ENCODE assay signal across 18 cellular contexts in genomic region chr11:129191649-129192048, GRCh38. TPM values are rescaled to one million over a fixed set of nuclear protein-coding genes. Genes with fewer than 3 reads are reported as not detected.
DNase-seq lines count a peak whose midpoint lies in the region; ATAC-seq, FAIRE-seq and TF ChIP-seq lines count a peak whose summit lies in the region.
"Had no signal": no experiment of that assay in that cellular context is flagged by ENCODE, and none has a peak within 500 bp of the region (broad histone marks: within the 10 kb centered on the region; RNA-seq: fewer than 3 reads in every experiment).

No MANE protein-coding gene starts in this region.

- in situ Hi-C loops in transverse colon (cut with MboI; ENCODE audit: low pct_ligation_motif_present in 1 of 4, low pct_unique_long_range_greater_than_20kb in 1 of 4, low sequenced_read_pairs in 3 of 4), result no loop called here

- TF ChIP-seq CTCF in breast epithelium (IDR thresholded peaks at IDR 0.05) (no peak), keratinocyte (optimal IDR thresholded peaks at IDR 0.05 in 1 of 3, IDR thresholded peaks at IDR 0.05 in 1 of 3, conservative IDR thresholded peaks at IDR 0.05 in 1 of 3; ENCODE audit: extremely low read depth in 1 of 3, insufficient read depth in 2 of 3, low read length in 3 of 3) (no peak), transverse colon (IDR thresholded peaks at IDR 0.05) (no peak)

- WGBS in transverse colon (ENCODE audit: low coverage in 1 of 2), 2 donors, result 49 to 56% methylated on average over 4 of the region's 4 CpGs

- H3K9me3 ChIP-seq in breast epithelium (peaks cover 0 to 3% of the 10 kb centered on the region in 2 donors), keratinocyte (ENCODE audit: control insufficient read depth, low read depth, low read length) (no peaks in the 10 kb centered on the region), transverse colon (peaks cover 0 to 3% of the 10 kb centered on the region in 2 donors)
- H3K9me3 ChIP-seq: Caco-2 had no signal

- H3K4me1 ChIP-seq in breast epithelium, result peaks cover 0 to 26% of the 10 kb centered on the region in 2 donors
- H3K4me1 ChIP-seq in keratinocyte (ENCODE audit: control insufficient read depth, extremely low read depth, insufficient read depth, low read length), result peaks cover 21% of the 10 kb centered on the region
- peaks cover 12 to 46% (median 23%) of the 10 kb centered on the region in 4 donors for H3K4me1 ChIP-seq in transverse colon

- TF ChIP-seq RAD21 in Ishikawa (IDR thresholded peaks at IDR 0.05; ENCODE audit: low read depth), result no peak

- peak overlapping the region; percentile 77 for H3K9ac ChIP-seq in keratinocyte (ENCODE audit: control insufficient read depth, extremely low read depth, insufficient read depth, low read length)

- TF ChIP-seq EP300 in Ishikawa (IDR thresholded peaks at IDR 0.05; ENCODE audit: borderline replicate concordance) (no peak), transverse colon (IDR thresholded peaks at IDR 0.05; ENCODE audit: low read depth) (no peak)

- H3K79me2 ChIP-seq in keratinocyte (ENCODE audit: control insufficient read depth, insufficient read depth, low read length), result peaks cover 34% of the 10 kb centered on the region

- H3K9me1 ChIP-seq in keratinocyte (ENCODE audit: control insufficient read depth, extremely low read depth, insufficient read depth, low read length), result no peaks in the 10 kb centered on the region

- peak overlapping the region; percentile 67 for H2AFZ ChIP-seq in keratinocyte (ENCODE audit: control insufficient read depth, low read length)

- dilution Hi-C loops in keratinocyte (cut with MboI; ENCODE audit: extremely low pct_ligation_motif_present, low sequenced_read_pairs), result no loop called here

- no peaks in the 10 kb centered on the region for H4K20me1 ChIP-seq in keratinocyte (ENCODE audit: control insufficient read depth, extremely low read depth, insufficient read depth, low read length)

- ATAC-seq in GM18907 (IDR thresholded peaks at IDR 0.05; ENCODE audit: unreplicated experiment) (no peak), HG02840 (IDR thresholded peaks at IDR 0.05; ENCODE audit: low FRiP score, unreplicated experiment) (no peak)
- ATAC-seq: sciatic nerve had no signal

- FAIRE-seq in keratinocyte (lab: Jason Lieb, UNC) (no peak), HTR-8/SVneo (lab: Jason Lieb, UNC) (no peak)
- FAIRE-seq: RCC 7860 had no signal

- H3K27ac ChIP-seq in breast epithelium, result peak overlapping the region; percentile 34 to 42
- H3K27ac ChIP-seq in keratinocyte (ENCODE audit: control insufficient read depth, insufficient read depth, low read length), result peak overlapping the region; percentile 85
- H3K27ac ChIP-seq in transverse colon, result peak overlapping the region in 3 of 4 donors; percentile 26 to 43 (median 27)
- H3K27ac ChIP-seq: adrenal gland, stomach had no signal

- H3K27me3 ChIP-seq in breast epithelium (no peaks in the 10 kb centered on the region), keratinocyte (ENCODE audit: control insufficient read depth, extremely low read depth, insufficient read depth, low read length) (no peaks in the 10 kb centered on the region), transverse colon (no peaks in the 10 kb centered on the region)
- H3K27me3 ChIP-seq: adrenal gland, stomach had no signal

- no peaks in the 10 kb centered on the region for H3K36me3 ChIP-seq in breast epithelium
- no peaks in the 10 kb centered on the region for H3K36me3 ChIP-seq in keratinocyte (ENCODE audit: control insufficient read depth in 2 of 2, extremely low read depth in 1 of 2, insufficient read depth in 2 of 2, low read length in 2 of 2)
- H3K36me3 ChIP-seq in transverse colon, result no peaks in the 10 kb centered on the region
- H3K36me3 ChIP-seq: adrenal gland, stomach had no signal

- H3K4me3 ChIP-seq in breast epithelium (no peak overlapping the region), keratinocyte (ENCODE audit: control insufficient read depth in 2 of 3, extremely low read depth in 1 of 3, insufficient read depth in 2 of 3, low read depth in 1 of 3, low read length in 3 of 3) (peak overlapping the region; percentile 42 to 85 (median 78)), transverse colon (no peak overlapping the region)
- H3K4me3 ChIP-seq: adrenal gland, stomach had no signal

- intact Hi-C loops in breast epithelium (cut with DNase I; ENCODE audit: low total_unique reads), result no loop called here
- intact Hi-C loops in transverse colon (cut with DNase I; ENCODE audit: low total_unique reads), result loop anchor here (5.0 kb wide), 1 partner anchor 599 kb away; no protein-coding TSS in a partner anchor

- TF ChIP-seq POLR2A in breast epithelium (IDR thresholded peaks at IDR 0.05) (no peak), transverse colon (IDR thresholded peaks at IDR 0.05) (no peak)

- DNase-seq in breast epithelium (ENCODE audit: low spot score in 2 of 2), result no peak
- DNase-seq in keratinocyte (ENCODE audit: low read depth, low spot score), result no peak
- no peak for DNase-seq in transverse colon
- DNase-seq in HTR-8/SVneo (ENCODE audit: insufficient read length, low spot score), result no peak
- DNase-seq: activated CD8-positive, alpha-beta memory T cell treated with anti-CD3 and anti-CD28 coated beads, Interleukin-2, amount 50 U/mL, for 4 hours; activated gamma-delta T cell; adrenal gland; kidney glomerular epithelial cell; NCI-H1417 treated with DMSO at 0.1 percent for 48 hours; NCI-H226; nucleus accumbens; stomach had no signal

- H3K4me2 ChIP-seq in keratinocyte (ENCODE audit: control insufficient read depth, extremely low read depth, insufficient read depth, low read depth, low read length), result peak overlapping the region; percentile 98

TF ChIP-seq in Ishikawa, 13 proteins besides CTCF, POLR2A, EP300 and RAD21:
- TF ChIP-seq NFIC (IDR thresholded peaks at IDR 0.05) (no peak), TEAD4 (IDR thresholded peaks at IDR 0.05) (peak; percentile 22; the same call in 1 of the 2 replicates)

RNA-seq across cellular contexts. Expression of gene ARHGAP32, which starts 0.5 kb away (rescaled TPM):
- total RNA-seq in breast epithelium (10 to 100 TPM; 19.8 to 56.6 (median 37.4) TPM), transverse colon (10 to 100 TPM; 66.9 to 86.9 (median 74.8) TPM)
- polyA plus RNA-seq in keratinocyte, result 10.8 to 13.0 TPM (median 12.3 TPM) in 3 replicates
- polyA plus RNA-seq in keratinocyte (2011; ENCODE audit: low read depth), result 11.4 TPM
- polyA plus RNA-seq in keratinocyte (2011; cell fraction: cytosol; rRNA removed), result 6.0 and 9.5 TPM in 2 replicates
- 33.4 and 33.7 TPM in 2 replicates for polyA plus RNA-seq in keratinocyte (2011; cell fraction: nucleus; rRNA removed)
- 8.1 and 12.5 TPM in 2 replicates for polyA plus RNA-seq in keratinocyte (2012; ENCODE audit: low replicate concordance)
- polyA minus RNA-seq in keratinocyte, result 28.3 to 40.0 TPM (median 37.6 TPM) in 3 replicates
- polyA minus RNA-seq in keratinocyte (2011; cell fraction: cytosol; rRNA and poly(A)+ RNA removed), result 13.0 TPM
- 27.0 and 61.4 TPM in 2 replicates for polyA minus RNA-seq in keratinocyte (2011; cell fraction: nucleus; rRNA and poly(A)+ RNA removed)

Comparison
In these comparisons a context has a peak if more than half of its experiments do, and no peak if none do; other contexts are left out.
1. H3K27ac ChIP-seq: peak in every context shown above with its lines; median percentile 85 in keratinocyte; 38 in breast epithelium; 27 in transverse colon.
2. H3K4me3 ChIP-seq: peak in keratinocyte (3 of 3); none in breast epithelium (0 of 3) and transverse colon (0 of 4).